ENCODE assay signal across 24 cellular contexts in genomic region chr2:235843591-235844395, GRCh38.
DNase-seq lines count a peak whose midpoint lies in the region; ATAC-seq and TF ChIP-seq lines count a peak whose summit lies in the region.
"Had no signal": no experiment of that assay in that cellular context is flagged by ENCODE, and none has a peak within 500 bp of the region (broad histone marks: within the 10 kb centered on the region; RNA-seq: fewer than 3 reads in every experiment).

No MANE protein-coding gene starts in this region.

- intact Hi-C loops in body of pancreas (cut with DNase I), result no loop called here

- H3K36me3 Mint-ChIP-seq in H9 (ENCODE audit: insufficient read depth in 1 of 3, low read depth in 3 of 3), result 0 out of 7 replicates have a peak, but pooled peaks cover 0 to 2% (median 0%) of the 10 kb centered on the region in 3 experiments
- H3K36me3 Mint-ChIP-seq: CD4-positive, alpha-beta memory T cell had no signal

- no peaks in the 10 kb centered on the region for H3K4me1 ChIP-seq in H9 (ENCODE audit: insufficient read depth, low read length)
- peaks cover 8 to 13% of the 10 kb centered on the region in 2 donors for H3K4me1 ChIP-seq in neuronal stem cell (ENCODE audit: control insufficient read depth in 2 of 2, insufficient read depth in 1 of 2, low read depth in 1 of 2, low read length in 2 of 2)
- no peaks in the 10 kb centered on the region for H3K4me1 ChIP-seq in body of pancreas
- no peaks in the 10 kb centered on the region for H3K4me1 ChIP-seq in trophoblast cell (ENCODE audit: control insufficient read depth in 1 of 2, insufficient read depth in 2 of 2, low read length in 2 of 2)

- no peak overlapping the region for H3K9ac ChIP-seq in H9 (ENCODE audit: extremely low read depth, insufficient read length, low read length)
- H3K9ac ChIP-seq in neuronal stem cell (ENCODE audit: low read depth, low read length, poor library complexity), result peak overlapping the region; percentile 50
- no peak overlapping the region for H3K9ac ChIP-seq in trophoblast cell (ENCODE audit: low read length)

- peaks cover 0 to 5% of the 10 kb centered on the region in 2 donors for H3K36me3 ChIP-seq in neuronal stem cell (replicated peaks in 1 of 2; ENCODE audit: control insufficient read depth in 2 of 2, insufficient read depth in 2 of 2, low read length in 2 of 2)
- no peaks in the 10 kb centered on the region for H3K36me3 ChIP-seq in body of pancreas (replicated peaks in 1 of 2; ENCODE audit: insufficient read depth in 1 of 2, low read depth in 2 of 2)
- H3K36me3 ChIP-seq in trophoblast cell (ENCODE audit: control insufficient read depth in 1 of 2, insufficient read depth in 2 of 2, low read length in 2 of 2), result no peaks in the 10 kb centered on the region
- H3K36me3 ChIP-seq: MG63 had no signal

- no peaks in the 10 kb centered on the region for H3K9me3 Mint-ChIP-seq in H9

- no peak overlapping the region for H3K18ac ChIP-seq in H9 (ENCODE audit: insufficient read length, low read depth, low read length)
- H3K18ac ChIP-seq in neuronal stem cell (ENCODE audit: low read length), result no peak overlapping the region
- no peak overlapping the region for H3K18ac ChIP-seq in trophoblast cell (ENCODE audit: low read length)

- no peak overlapping the region for H3T11ph ChIP-seq in H9 (ENCODE audit: low read length)

- WGBS in H9 (ENCODE audit: extremely low coverage, insufficient read length, low lambda C conversion rate), result no CpG with 5 or more reads among the region's 12 CpGs
- WGBS in neuronal stem cell (ENCODE audit: extremely low coverage in 2 of 2, insufficient read length in 2 of 2, insufficient replicate concordance in 1 of 2), 2 donors, result no CpG with 5 or more reads among the region's 12 CpGs
- WGBS in body of pancreas, 2 donors, result 85 to 90% methylated on average over 12 of the region's 12 CpGs
- WGBS in trophoblast cell (ENCODE audit: extremely low coverage, insufficient coverage, insufficient read length), result no CpG with 5 or more reads among the region's 12 CpGs

- peaks cover 11 to 15% of the 10 kb centered on the region in 2 experiments for H3K4me1 Mint-ChIP-seq in H9
- H3K4me1 Mint-ChIP-seq: CD4-positive, alpha-beta memory T cell had no signal

- TF ChIP-seq POLR2A in erythroblast (IDR thresholded peaks at IDR 0.05; ENCODE audit: low read length), result no peak
- no peak for TF ChIP-seq POLR2A in body of pancreas (IDR thresholded peaks at IDR 0.05)

- DNase-seq in H9 (peak; percentile 16), islet precursor cell (peak; percentile 43), neuronal stem cell (ENCODE audit: low spot score) (peak; percentile 30), erythroblast (lab: John Stamatoyannopoulos, UW) (no peak), body of pancreas (no peak), trophoblast cell (no peak), DMS153 (lab: John Stamatoyannopoulos, UW) (no peak)
- DNase-seq: C1 segment of cervical spinal cord; CD4-positive, alpha-beta memory T cell; DMS 273 treated with DMSO at 0.1 percent for 48 hours; DMS79 treated with DMSO at 0.1 percent for 48 hours; IMR-90; KG1; MG63; NCI-H1105 treated with DMSO at 0.1 percent for 48 hours; NCI-H146; NCI-H1930; NCI-H2107; NCI-H446; NCI-H524 treated with DMSO at 0.1 percent for 48 hours; NCI-H774; NK-92 treated with Interleukin-12 subunit alpha and Interleukin-12 subunit beta, amount 100 ng/mL, for 24 hours; PC-3 had no signal

- no peak overlapping the region for H3K4me3 Mint-ChIP-seq in H9
- H3K4me3 Mint-ChIP-seq: CD4-positive, alpha-beta memory T cell had no signal

- H2BK12ac ChIP-seq in H9 (ENCODE audit: insufficient read length, low read depth, low read length), result no peak overlapping the region
- H2BK12ac ChIP-seq in neuronal stem cell (ENCODE audit: low read length), result no peak overlapping the region
- H2BK12ac ChIP-seq in trophoblast cell (ENCODE audit: low read length), result no peak overlapping the region

- no peak overlapping the region for H4K12ac ChIP-seq in trophoblast cell (ENCODE audit: low read depth, low read length)

- H2BK5ac ChIP-seq in H9 (ENCODE audit: insufficient read length, low read length) (no peak overlapping the region), neuronal stem cell (ENCODE audit: low read length) (no peak overlapping the region), trophoblast cell (ENCODE audit: low read depth, low read length, poor library complexity) (no peak overlapping the region)

- H3K4ac ChIP-seq in H9 (ENCODE audit: low read depth, low read length) (no peak overlapping the region), neuronal stem cell (ENCODE audit: low read length) (no peak overlapping the region), trophoblast cell (ENCODE audit: low read depth, low read length) (no peak overlapping the region)

- no peak overlapping the region for H4K91ac ChIP-seq in H9 (ENCODE audit: insufficient read length, low read depth, low read length)
- H4K91ac ChIP-seq in neuronal stem cell (ENCODE audit: low read depth, low read length, poor library complexity), result no peak overlapping the region
- no peak overlapping the region for H4K91ac ChIP-seq in trophoblast cell (ENCODE audit: low read depth, low read length)

- H2AK5ac ChIP-seq in H9 (ENCODE audit: insufficient read length, low read length) (no peak overlapping the region), neuronal stem cell (ENCODE audit: low read depth, low read length) (no peak overlapping the region), trophoblast cell (ENCODE audit: low read length) (no peak overlapping the region)

- H2BK15ac ChIP-seq in H9 (ENCODE audit: low read depth, low read length), result no peak overlapping the region
- H2BK15ac ChIP-seq in neuronal stem cell (ENCODE audit: low read length), result no peak overlapping the region

- peak overlapping the region in 2 of 3 experiments; percentile 46 to 62; a peak in 2 of 7 replicates for H3K27ac Mint-ChIP-seq in H9

- H2AFZ ChIP-seq in H9 (ENCODE audit: low read length) (no peak overlapping the region), neuronal stem cell (ENCODE audit: low read length) (no peak overlapping the region), trophoblast cell (ENCODE audit: insufficient read depth, low read length, poor library complexity) (no peak overlapping the region)

- H4K5ac ChIP-seq in H9 (ENCODE audit: insufficient read length, low read depth, low read length), result no peak overlapping the region

- TF ChIP-seq CTCF in H9 (conservative IDR thresholded peaks at IDR 0.05) (no peak), body of pancreas (IDR thresholded peaks at IDR 0.05) (no peak)

- no peak overlapping the region for H3K27ac ChIP-seq in H9 (ENCODE audit: insufficient read length, low read depth, low read length)
- H3K27ac ChIP-seq in neuronal stem cell (replicated peaks; ENCODE audit: low read length), result no peak overlapping the region
- no peak overlapping the region for H3K27ac ChIP-seq in body of pancreas
- H3K27ac ChIP-seq in trophoblast cell (ENCODE audit: low read depth, low read length), result no peak overlapping the region

- no peaks in the 10 kb centered on the region for H3K27me3 Mint-ChIP-seq in H9 (ENCODE audit: low read depth)

- H3K23me2 ChIP-seq in H9 (ENCODE audit: insufficient read length, low read depth, low read length, poor library complexity, severe bottlenecking), result no peaks in the 10 kb centered on the region

- H2BK20ac ChIP-seq in H9 (ENCODE audit: low read depth, low read length, poor library complexity, severe bottlenecking), result no peak overlapping the region

- H3K14ac ChIP-seq in H9 (ENCODE audit: insufficient read depth, low read length), result no peak overlapping the region
- H3K14ac ChIP-seq in neuronal stem cell (ENCODE audit: low read length), result no peak overlapping the region
- H3K14ac ChIP-seq in trophoblast cell (ENCODE audit: low read length), result no peak overlapping the region

- no peak overlapping the region for H3K4me2 ChIP-seq in H9 (ENCODE audit: insufficient read depth, insufficient read length, low read length)
- H3K4me2 ChIP-seq in neuronal stem cell (ENCODE audit: insufficient read depth, low read length, poor library complexity, severe bottlenecking), result no peak overlapping the region
- no peak overlapping the region for H3K4me2 ChIP-seq in trophoblast cell (ENCODE audit: low read length)

- H4K20me1 ChIP-seq in H9 (ENCODE audit: control insufficient read depth, insufficient read depth, insufficient read length), result no peaks in the 10 kb centered on the region

- no peaks in the 10 kb centered on the region for H3K9me3 ChIP-seq in H9 (ENCODE audit: control insufficient read depth, low read depth, low read length)
- H3K9me3 ChIP-seq in neuronal stem cell (replicated peaks in 1 of 2; ENCODE audit: control insufficient read depth in 2 of 2, insufficient read depth in 1 of 2, low read depth in 1 of 2, low read length in 2 of 2), result no peaks in the 10 kb centered on the region
- H3K9me3 ChIP-seq in body of pancreas, result no peaks in the 10 kb centered on the region
- H3K9me3 ChIP-seq in trophoblast cell (ENCODE audit: insufficient read depth, low read depth, low read length), result no peaks in the 10 kb centered on the region
- H3K9me3 ChIP-seq: MG63 had no signal

- no peak overlapping the region for H3K56ac ChIP-seq in H9 (ENCODE audit: insufficient read length, low read depth, low read length)

- H3K4me3 ChIP-seq in neuronal stem cell (ENCODE audit: low read length in 2 of 2) (no peak overlapping the region), body of pancreas (no peak overlapping the region), trophoblast cell (ENCODE audit: low read depth, low read length) (no peak overlapping the region)
- H3K4me3 ChIP-seq: MG63 had no signal

- H2BK120ac ChIP-seq in H9 (ENCODE audit: low read depth, low read length, poor library complexity, severe bottlenecking) (no peak overlapping the region), neuronal stem cell (ENCODE audit: low read depth, low read length) (peak overlapping the region; percentile 96), trophoblast cell (ENCODE audit: insufficient read depth, low read length, poor library complexity) (no peak overlapping the region)

- H3K79me2 ChIP-seq in H9 (ENCODE audit: insufficient read depth, low read length) (no peaks in the 10 kb centered on the region; the same call in 1 of the 2 replicates), trophoblast cell (ENCODE audit: control insufficient read depth, insufficient read depth, low read length, poor library complexity) (no peaks in the 10 kb centered on the region)

- H3K79me1 ChIP-seq in H9 (ENCODE audit: insufficient read depth, low read depth, low read length, poor library complexity, severe bottlenecking), result no peaks in the 10 kb centered on the region
- H3K79me1 ChIP-seq in neuronal stem cell (ENCODE audit: low read depth, low read length), result no peaks in the 10 kb centered on the region
- no peaks in the 10 kb centered on the region for H3K79me1 ChIP-seq in trophoblast cell (ENCODE audit: low read length)

- H3K27me3 ChIP-seq in H9 (ENCODE audit: insufficient read depth, low read length) (no peaks in the 10 kb centered on the region), neuronal stem cell (ENCODE audit: control insufficient read depth in 3 of 3, insufficient read depth in 3 of 3, low read depth in 1 of 3, low read length in 3 of 3) (no peaks in the 10 kb centered on the region), body of pancreas (no peaks in the 10 kb centered on the region), trophoblast cell (ENCODE audit: insufficient read depth, low read length) (no peaks in the 10 kb centered on the region)
- H3K27me3 ChIP-seq: MG63 had no signal

- no peak for ATAC-seq in body of pancreas
- ATAC-seq: PC-3, SK-N-SH treated with all-trans-retinoic acid at 6 μM for 48 hours had no signal

- no peak overlapping the region for H4K8ac ChIP-seq in H9 (replicated peaks; ENCODE audit: insufficient read length, low read depth, low read length)
- no peak overlapping the region for H4K8ac ChIP-seq in neuronal stem cell (ENCODE audit: low read depth, low read length)
- H4K8ac ChIP-seq in trophoblast cell (ENCODE audit: low read depth, low read length), result no peak overlapping the region

- no peak overlapping the region for H3K23ac ChIP-seq in H9 (ENCODE audit: insufficient read length, low read depth, low read length)
- H3K23ac ChIP-seq in neuronal stem cell (ENCODE audit: low read depth, low read length, poor library complexity), result peak overlapping the region; percentile 21
- no peak overlapping the region for H3K23ac ChIP-seq in trophoblast cell (ENCODE audit: low read length)

Comparison
In these comparisons a context has a peak if more than half of its experiments do, and no peak if none do; other contexts are left out.
1. DNase-seq: peak in H9 (single experiment), islet precursor cell (single experiment) and neuronal stem cell (single experiment); none in erythroblast (0 of 2), body of pancreas (0 of 4), trophoblast cell (0 of 2) and DMS153 (single experiment).